8 cellular contexts compared by ENCODE assay signal in genomic region chrX:39242187-39242586, GRCh38.
DNase-seq lines count a peak whose midpoint lies in the region; ATAC-seq, FAIRE-seq and TF ChIP-seq lines count a peak whose summit lies in the region.

No MANE protein-coding gene starts in this region.

- ATAC-seq in HG02759 (IDR thresholded peaks at IDR 0.05; ENCODE audit: unreplicated experiment) (no peak), GM19324 (IDR thresholded peaks at IDR 0.05; ENCODE audit: low FRiP score, unreplicated experiment) (no peak)

- no peak overlapping the region for H3K4me3 ChIP-seq in GM12875 (ENCODE audit: low read depth, low read length)

- no peak for TF ChIP-seq POLR2A in H54 (IDR thresholded peaks at IDR 0.05; ENCODE audit: low read depth, low read length)

- peak; percentile 57; the same call in 1 of the 2 replicates for TF ChIP-seq CTCF in GM12875 (IDR thresholded peaks at IDR 0.05; ENCODE audit: borderline replicate concordance, insufficient read depth, low read depth, low read length)

- DNase-seq in A172 (ENCODE audit: low spot score) (peak; percentile 8), NCI-H2227 (lab: John Stamatoyannopoulos, UW; ENCODE audit: unreplicated experiment) (peak; percentile 44), cerebellum (ENCODE audit: low spot score) (peak; percentile 7), mucosa of gallbladder (ENCODE audit: low spot score) (peak; percentile 33), H54 (ENCODE audit: insufficient read length, low spot score) (no peak)

- no peak for FAIRE-seq in H54 (lab: Jason Lieb, UNC)
